In the genomic region with DNA sequence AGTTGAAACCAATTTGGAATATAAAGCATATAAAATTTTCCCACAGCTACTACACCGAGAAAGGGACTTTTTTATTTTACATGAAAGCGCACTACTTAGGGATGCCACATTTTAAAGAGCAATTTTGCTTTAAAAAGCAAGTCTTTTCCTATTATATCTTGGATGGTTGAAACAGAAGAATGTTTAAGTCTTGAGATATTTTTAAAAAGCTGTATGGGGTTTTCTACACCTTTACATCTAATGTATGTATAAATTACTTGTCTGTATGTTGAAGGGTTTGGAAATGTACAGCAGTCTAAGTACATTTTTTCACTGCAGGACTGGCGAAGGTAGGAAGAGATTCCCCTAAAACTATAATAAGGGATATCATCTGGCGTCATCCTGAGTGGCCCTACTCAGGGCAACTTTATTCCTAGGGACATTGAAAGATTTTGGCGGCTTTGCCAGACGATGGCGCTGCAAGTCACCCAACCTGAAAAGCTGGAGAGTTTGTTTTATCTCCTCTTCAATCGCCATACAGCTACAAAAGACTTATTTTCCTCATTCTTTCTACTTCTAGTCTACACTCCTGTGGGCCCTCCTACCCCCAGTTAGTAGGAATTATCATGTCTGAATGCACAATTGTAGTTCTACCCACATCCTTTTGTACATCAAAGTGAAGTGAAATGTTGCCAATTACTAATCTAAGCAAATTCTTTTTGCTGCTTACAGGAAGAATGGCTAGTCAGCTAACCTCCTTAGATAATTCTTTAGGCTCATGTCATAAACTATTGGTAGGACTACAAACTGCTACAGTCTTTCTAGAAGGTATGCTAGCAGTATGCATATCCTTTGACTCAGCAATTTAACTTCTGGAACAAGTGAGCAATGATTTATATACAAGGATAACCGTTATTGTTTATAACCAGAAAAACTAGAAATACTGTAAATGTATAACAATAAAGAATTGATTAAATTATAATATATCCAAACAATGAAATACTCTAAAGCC, we compare ENCODE assay signal across 8 cellular contexts. TPM values are rescaled to one million over a fixed set of nuclear protein-coding genes. Genes with fewer than 3 reads are reported as not detected.
DNase-seq lines count a peak whose midpoint lies in the region; ATAC-seq and TF ChIP-seq lines count a peak whose summit lies in the region.

No MANE protein-coding gene starts in this region.

- H3K27me3 ChIP-seq in skeletal muscle satellite cell (ENCODE audit: control insufficient read depth, insufficient read depth, low read length): no peaks in the 10 kb centered on the region

- H3K27ac ChIP-seq in 22Rv1: peak overlapping the region; percentile 54

- H3K4me1 ChIP-seq in skeletal muscle satellite cell (ENCODE audit: control insufficient read depth, insufficient read depth, low read length): peaks cover 13% of the 10 kb centered on the region

- peak overlapping the region; percentile 86 for H3K4me2 ChIP-seq in skeletal muscle satellite cell (ENCODE audit: low read length)

- H3K9ac ChIP-seq in skeletal muscle satellite cell (ENCODE audit: low read depth, low read length): peak overlapping the region; percentile 88

- DNase-seq in NCI-H2081 treated with DMSO at 0.1 percent for 48 hours (lab: John Stamatoyannopoulos, UW) (peak; percentile 12), UCSD-AML1 (lab: John Stamatoyannopoulos, UW; ENCODE audit: unreplicated experiment) (peak; percentile 70), T47D (ENCODE audit: low read depth in 1 of 2, low spot score in 1 of 2) (peak; percentile 11 to 87), iPS-NIHi11 (ENCODE audit: low spot score) (peak; percentile 52)

- no peaks in the 10 kb centered on the region for H3K36me3 ChIP-seq in skeletal muscle satellite cell (ENCODE audit: insufficient read depth, low read length)

- in situ Hi-C loops in T47D (cut with HindIII; ENCODE audit: low pct_unique_long_range_greater_than_20kb, low sequenced_read_pairs): no loop called here

- peak; percentile 40 for ATAC-seq in GM18502 (IDR thresholded peaks at IDR 0.05; ENCODE audit: poor library complexity, unreplicated experiment)
- ATAC-seq in HG03060 (IDR thresholded peaks at IDR 0.05; ENCODE audit: low read depth, unreplicated experiment): peak; percentile 45

- H3K4me3 ChIP-seq in skeletal muscle satellite cell (ENCODE audit: low read length): peak overlapping the region; percentile 92

- H3K9me3 ChIP-seq in skeletal muscle satellite cell (replicated peaks; ENCODE audit: low read length): no peaks in the 10 kb centered on the region

- TF ChIP-seq CTCF in 22Rv1 (IDR thresholded peaks at IDR 0.05): peak; percentile 71

RNA-seq across cellular contexts. Expression of a gene that starts 0.8 kb away (rescaled TPM):
- total RNA-seq in skeletal muscle satellite cell (2012; rRNA removed): 5.8 and 6.8 TPM in 2 replicates

RNA-seq across cellular contexts. Expression of a gene that starts 7.2 kb away (rescaled TPM):
- 27.7 and 38.5 TPM in 2 replicates for total RNA-seq in skeletal muscle satellite cell (2012; rRNA removed)

Comparison
In these comparisons a context has a peak if more than half of its experiments do, and no peak if none do; other contexts are left out.
1. Peak in every context shown above with its lines: DNase-seq, ATAC-seq, H3K4me3 ChIP-seq and H3K27ac ChIP-seq.
2. DNase-seq: peak in every context shown above with its lines; median percentile 70 in UCSD-AML1; 52 in iPS-NIHi11; 49 in T47D; 12 in NCI-H2081 treated with DMSO at 0.1 percent for 48 hours.